Comparison of ENCODE assay signal across 22 cellular contexts in genomic region chr13:106661236-106661635, GRCh38.
DNase-seq lines count a peak whose midpoint lies in the region; ATAC-seq, FAIRE-seq and TF ChIP-seq lines count a peak whose summit lies in the region.
"Had no signal": no experiment of that assay in that cellular context is flagged by ENCODE, and none has a peak within 500 bp of the region (broad histone marks: within the 10 kb centered on the region; RNA-seq: fewer than 3 reads in every experiment).

No MANE protein-coding gene starts in this region.

- no peaks in the 10 kb centered on the region for H3K79me2 ChIP-seq in neural progenitor cell (ENCODE audit: low read depth)

- no peak for TF ChIP-seq CTCF in neural progenitor cell (IDR thresholded peaks at IDR 0.05)
- TF ChIP-seq CTCF in psoas muscle (IDR thresholded peaks at IDR 0.05) = no peak

- peaks cover 19% of the 10 kb centered on the region for H3F3A ChIP-seq in neural progenitor cell (ENCODE audit: low read depth)

- peak; percentile 11 to 31 for DNase-seq in NCI-H2081 (lab: John Stamatoyannopoulos, UW)
- no peak for DNase-seq in NCI-H2081 treated with DMSO at 0.1 percent for 48 hours (lab: John Stamatoyannopoulos, UW)
- no peak for DNase-seq in GM19239 (ENCODE audit: insufficient read length, low spot score)
- DNase-seq in neural progenitor cell (ENCODE audit: low spot score) = peak; percentile 79
- DNase-seq in retina = peak; percentile 73
- DNase-seq in psoas muscle = no peak
- DNase-seq: Caco-2; CD4-positive, CD25-positive, alpha-beta regulatory T cell; CD8-positive, alpha-beta T cell; DMS153; DND-41; GOT3; H7; HCEC 1CT had no signal

- H3K4me3 ChIP-seq in neural progenitor cell (no peak overlapping the region), psoas muscle (no peak overlapping the region)
- H3K4me3 ChIP-seq: BLaER1 had no signal

- no peak overlapping the region for H3K27ac Mint-ChIP-seq in neural progenitor cell
- H3K27ac Mint-ChIP-seq: B cell; CD4-positive, CD25-positive, alpha-beta regulatory T cell; CD8-positive, alpha-beta T cell had no signal

- 33 to 46% (median 46%) methylated on average over 3 of the region's 3 CpGs for WGBS in psoas muscle, 3 donors

- H3K9ac ChIP-seq in neural progenitor cell = no peak overlapping the region
- H3K9ac ChIP-seq: BLaER1 had no signal

- H4K20me1 ChIP-seq in neural progenitor cell (ENCODE audit: low read depth) = peaks cover 3% of the 10 kb centered on the region
- H4K20me1 ChIP-seq: BLaER1 had no signal

- FAIRE-seq in GM19239 (lab: Jason Lieb, UNC) = peak; percentile 4
- FAIRE-seq: A204.1, G401.6, GM12892 had no signal

- H3K27me3 Mint-ChIP-seq in neural progenitor cell (ENCODE audit: insufficient read depth, low read depth) = peaks cover 4% of the 10 kb centered on the region
- H3K27me3 Mint-ChIP-seq: B cell; CD4-positive, CD25-positive, alpha-beta regulatory T cell had no signal

- H2AFZ ChIP-seq in neural progenitor cell (replicated peaks) = no peak overlapping the region

- H3K4me3 Mint-ChIP-seq in neural progenitor cell = peak overlapping the region; percentile 0
- H3K4me3 Mint-ChIP-seq: B cell; CD4-positive, CD25-positive, alpha-beta regulatory T cell; CD8-positive, alpha-beta T cell had no signal

- ATAC-seq in GM21825 (IDR thresholded peaks at IDR 0.05; ENCODE audit: unreplicated experiment) = no peak
- ATAC-seq in psoas muscle = no peak
- ATAC-seq: CD8-positive, alpha-beta T cell had no signal

- no peaks in the 10 kb centered on the region for H3K9me3 ChIP-seq in neural progenitor cell (ENCODE audit: low read depth)
- H3K9me3 ChIP-seq in psoas muscle = no peaks in the 10 kb centered on the region
- H3K9me3 ChIP-seq: Caco-2 had no signal

- peak overlapping the region; percentile 62 for H3K27ac ChIP-seq in neural progenitor cell
- H3K27ac ChIP-seq in psoas muscle = no peak overlapping the region
- H3K27ac ChIP-seq: 22Rv1, BLaER1, C4-2B had no signal

- H3K4me1 Mint-ChIP-seq in neural progenitor cell = peaks cover 23% of the 10 kb centered on the region
- H3K4me1 Mint-ChIP-seq: CD4-positive, CD25-positive, alpha-beta regulatory T cell had no signal

- H3K27me3 ChIP-seq in neural progenitor cell (no peaks in the 10 kb centered on the region), psoas muscle (ENCODE audit: insufficient read depth in 3 of 3, low read length in 2 of 3) (peaks cover 0 to 2% (median 0%) of the 10 kb centered on the region in 3 donors)
- H3K27me3 ChIP-seq: BLaER1 had no signal

- intact Hi-C loops in psoas muscle (cut with DNase I) = no loop called here

- peak overlapping the region; percentile 47 for H3K4me2 ChIP-seq in neural progenitor cell
- H3K4me2 ChIP-seq: BLaER1 had no signal

- no peaks in the 10 kb centered on the region for H3K36me3 Mint-ChIP-seq in neural progenitor cell
- H3K36me3 Mint-ChIP-seq: CD4-positive, CD25-positive, alpha-beta regulatory T cell; CD8-positive, alpha-beta T cell had no signal

- H3K36me3 ChIP-seq in neural progenitor cell = no peaks in the 10 kb centered on the region
- H3K36me3 ChIP-seq in psoas muscle (ENCODE audit: insufficient read depth in 1 of 2, low read depth in 1 of 2) = no peaks in the 10 kb centered on the region
- H3K36me3 ChIP-seq: BLaER1 had no signal

- peaks cover 25% of the 10 kb centered on the region for H3K4me1 ChIP-seq in neural progenitor cell
- no peaks in the 10 kb centered on the region for H3K4me1 ChIP-seq in psoas muscle
- H3K4me1 ChIP-seq: Caco-2 had no signal

- peaks cover 3% of the 10 kb centered on the region for H3K9me3 Mint-ChIP-seq in neural progenitor cell
- H3K9me3 Mint-ChIP-seq: CD8-positive, alpha-beta T cell had no signal

Comparison
In these comparisons a context has a peak if more than half of its experiments do, and no peak if none do; other contexts are left out.
1. DNase-seq: peak in NCI-H2081 (2 of 2), neural progenitor cell (single experiment) and retina (single experiment); none in NCI-H2081 treated with DMSO at 0.1 percent for 48 hours (single experiment), GM19239 (single experiment) and psoas muscle (0 of 2).